In the genomic region with DNA sequence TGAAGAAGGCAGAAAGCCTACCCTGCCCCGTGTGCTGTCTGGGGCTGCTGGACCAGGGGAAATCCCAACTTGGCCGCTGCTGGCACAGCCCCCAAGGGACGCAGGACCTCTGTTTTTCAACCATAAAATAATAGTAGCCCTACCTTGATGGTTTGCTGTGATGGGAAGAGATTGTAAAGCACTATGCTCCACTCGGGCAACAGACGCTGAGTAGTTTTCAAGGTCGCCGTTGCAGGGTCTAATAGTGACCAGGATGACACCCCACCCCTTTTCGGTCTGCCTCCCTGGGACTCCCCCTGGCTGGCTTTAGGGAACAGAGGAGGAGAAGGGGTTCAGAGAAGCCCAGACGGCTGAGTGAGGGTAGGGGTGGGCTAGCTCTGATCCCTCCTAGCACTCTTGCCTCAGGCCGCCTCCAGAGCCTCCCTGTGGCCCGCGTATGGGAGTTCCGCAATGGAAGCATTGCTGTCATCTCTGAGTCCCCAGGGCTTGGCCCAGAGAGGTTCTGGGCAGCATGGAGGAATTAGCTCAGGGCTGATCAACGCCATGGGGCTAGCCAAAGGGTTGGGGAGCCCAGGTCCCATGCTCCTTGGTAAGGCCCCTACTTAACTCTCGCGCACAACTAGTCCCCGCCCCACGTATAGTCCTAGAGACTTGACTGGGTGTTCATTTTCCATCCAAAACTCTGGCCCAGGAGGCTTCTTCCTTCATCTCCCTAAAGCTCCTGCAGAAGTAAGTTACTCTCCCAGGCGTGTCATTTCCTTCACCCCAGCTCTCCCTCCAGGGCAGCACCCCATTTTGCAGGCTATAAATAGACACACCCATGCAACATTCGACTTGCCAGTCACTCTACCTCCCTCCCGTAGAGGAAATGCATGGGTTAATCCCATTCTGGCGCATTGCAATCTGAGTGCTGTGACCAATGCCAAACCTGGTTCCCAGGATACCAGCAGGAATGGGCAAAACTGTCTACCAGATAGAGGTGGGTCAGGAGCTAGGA, we compare ENCODE assay signal across 8 cellular contexts. TPM values are rescaled to one million over a fixed set of nuclear protein-coding genes. Genes with fewer than 3 reads are reported as not detected.
DNase-seq lines count a peak whose midpoint lies in the region; ATAC-seq and TF ChIP-seq lines count a peak whose summit lies in the region.

No MANE protein-coding gene starts in this region.

- H3K27me3 Mint-ChIP-seq in activated T-helper 17 cell treated with anti-CD3 and anti-CD28 coated beads, Interleukin-2, amount 50 U/mL, for 72 hours, result no peaks in the 10 kb centered on the region

- peaks cover 47% of the 10 kb centered on the region for H3K36me3 Mint-ChIP-seq in activated T-helper 17 cell treated with anti-CD3 and anti-CD28 coated beads, Interleukin-2, amount 50 U/mL, for 72 hours (ENCODE audit: low read depth)

- peaks cover 7% of the 10 kb centered on the region for H3K79me2 ChIP-seq in smooth muscle cell (ENCODE audit: low read depth)

- H3K4me3 Mint-ChIP-seq in activated T-helper 17 cell treated with anti-CD3 and anti-CD28 coated beads, Interleukin-2, amount 50 U/mL, for 72 hours, result peak overlapping the region; percentile 96

- ATAC-seq in HG03439 (IDR thresholded peaks at IDR 0.05; ENCODE audit: unreplicated experiment), result peak; percentile 19
- ATAC-seq in activated T-helper 17 cell treated with anti-CD3 and anti-CD28 coated beads, Interleukin-2, amount 50 U/mL, for 72 hours (replicated peaks), result peak; percentile 19
- ATAC-seq in omental fat pad (ENCODE audit: low FRiP score), result no peak

- H3K4me3 ChIP-seq in right atrium auricular region, result peak overlapping the region; percentile 64 to 86
- peak overlapping the region; percentile 97 for H3K4me3 ChIP-seq in smooth muscle cell

- H3K36me3 ChIP-seq in right atrium auricular region (peaks cover 13% of the 10 kb centered on the region), smooth muscle cell (ENCODE audit: low read depth) (no peaks in the 10 kb centered on the region)

- H2AFZ ChIP-seq in smooth muscle cell (ENCODE audit: low read depth), result no peak overlapping the region

- peak overlapping the region; percentile 98 for H3K27ac Mint-ChIP-seq in activated T-helper 17 cell treated with anti-CD3 and anti-CD28 coated beads, Interleukin-2, amount 50 U/mL, for 72 hours

- peak overlapping the region; percentile 79 for H3K9ac ChIP-seq in smooth muscle cell (ENCODE audit: low read depth)

- H3K4me1 Mint-ChIP-seq in activated T-helper 17 cell treated with anti-CD3 and anti-CD28 coated beads, Interleukin-2, amount 50 U/mL, for 72 hours, result peaks cover 37% of the 10 kb centered on the region

- H3K27ac ChIP-seq in right atrium auricular region (peak overlapping the region; percentile 93 to 95), smooth muscle cell (ENCODE audit: low read depth) (peak overlapping the region; percentile 50)

- H3F3A ChIP-seq in smooth muscle cell (ENCODE audit: low read depth), result peaks cover 4% of the 10 kb centered on the region

- H3K4me2 ChIP-seq in smooth muscle cell, result peak overlapping the region; percentile 100

- H3K9me3 Mint-ChIP-seq in activated T-helper 17 cell treated with anti-CD3 and anti-CD28 coated beads, Interleukin-2, amount 50 U/mL, for 72 hours, result no peaks in the 10 kb centered on the region

- H3K4me1 ChIP-seq in right atrium auricular region (peaks cover 0 to 77% of the 10 kb centered on the region in 2 donors), smooth muscle cell (ENCODE audit: low read depth) (peaks cover 12% of the 10 kb centered on the region)

- DNase-seq in activated T-cell treated with anti-CD3 and anti-CD28 coated beads, Interleukin-2, amount 50 U/mL, for 1 hour, result peak; percentile 33
- DNase-seq in activated T-cell treated with anti-CD3 and anti-CD28 coated beads for 4 hours (no peak), right atrium auricular region (ENCODE audit: low spot score) (peak; percentile 59), smooth muscle cell (lab: John Stamatoyannopoulos, UW; ENCODE audit: unreplicated experiment) (no peak), NK-92 (lab: John Stamatoyannopoulos, UW; ENCODE audit: unreplicated experiment) (no peak), omental fat pad (ENCODE audit: low spot score) (no peak)

- no peaks in the 10 kb centered on the region for H3K9me3 ChIP-seq in right atrium auricular region
- no peaks in the 10 kb centered on the region for H3K9me3 ChIP-seq in smooth muscle cell (replicated peaks; ENCODE audit: low read depth)

- H3K27me3 ChIP-seq in right atrium auricular region, result no peaks in the 10 kb centered on the region
- H3K27me3 ChIP-seq in smooth muscle cell (ENCODE audit: low read depth), result no peaks in the 10 kb centered on the region

- H4K20me1 ChIP-seq in smooth muscle cell (ENCODE audit: low read depth), result peaks cover 34% of the 10 kb centered on the region

- TF ChIP-seq CTCF in right atrium auricular region (IDR thresholded peaks at IDR 0.05) (no peak), smooth muscle cell (IDR thresholded peaks at IDR 0.05; ENCODE audit: borderline replicate concordance, insufficient read depth, poor library complexity, severe bottlenecking) (no peak), omental fat pad (IDR thresholded peaks at IDR 0.05) (no peak)

- 66% methylated on average over 22 of the region's 22 CpGs for WGBS in smooth muscle cell (ENCODE audit: low lambda C conversion rate)

RNA-seq across cellular contexts. Expression of a gene that starts 1.1 kb away (rescaled TPM):
- total RNA-seq in activated T-helper 17 cell treated with anti-CD3 and anti-CD28 coated beads, Interleukin-2, amount 50 U/mL, for 72 hours, result 100 to 1,000 TPM; 125 to 174 TPM
- total RNA-seq in right atrium auricular region, result 10 to 100 TPM; 10.1 to 15.8 TPM
- total RNA-seq in smooth muscle cell, result 15.7 and 18.0 TPM in 2 replicates
- polyA plus RNA-seq in smooth muscle cell, result 19.1 and 25.5 TPM in 2 replicates
- total RNA-seq in omental fat pad, result 100 to 1,000 TPM in 3 of 4 donors, 10 to 100 TPM in 1; 23.5 to 172 (median 133) TPM

RNA-seq across cellular contexts. Expression of a gene that starts 51.7 kb away (rescaled TPM):
- total RNA-seq in activated T-helper 17 cell treated with anti-CD3 and anti-CD28 coated beads, Interleukin-2, amount 50 U/mL, for 72 hours, result not detected
- total RNA-seq in right atrium auricular region (not detected), smooth muscle cell (not detected in 2 replicates), omental fat pad (not detected)
- polyA plus RNA-seq in smooth muscle cell, result not detected in 2 replicates

Comparison
In these comparisons a context has a peak if more than half of its experiments do, and no peak if none do; other contexts are left out.
1. DNase-seq: peak in activated T-cell treated with anti-CD3 and anti-CD28 coated beads, Interleukin-2, amount 50 U/mL, for 1 hour (single experiment) and right atrium auricular region (single experiment); none in activated T-cell treated with anti-CD3 and anti-CD28 coated beads for 4 hours (single experiment), smooth muscle cell (single experiment), NK-92 (single experiment) and omental fat pad (single experiment).